ENCODE assay signal across 8 cellular contexts in genomic region chr10:114042895-114043531, GRCh38. TPM values are rescaled to one million over a fixed set of nuclear protein-coding genes. Genes with fewer than 3 reads are reported as not detected.
A peak's percentile ranks its signal among the peaks of the same experiment; 100 is the strongest.
DNase-seq lines count a peak whose midpoint lies in the region; ATAC-seq and TF ChIP-seq lines count a peak whose summit lies in the region.

No MANE protein-coding gene starts in this region.

- H4K20me1 ChIP-seq in neural progenitor cell (ENCODE audit: low read depth), result peaks cover 20% of the 10 kb centered on the region

- no peaks in the 10 kb centered on the region for H3K79me2 ChIP-seq in neural progenitor cell (ENCODE audit: low read depth)

- H3K27me3 Mint-ChIP-seq in activated CD4-positive, alpha-beta memory T cell treated with anti-CD3 and anti-CD28 coated beads, Interleukin-2, amount 10 ng/mL, durations not matched to agents 7 days and 5 days, result peaks cover 80% of the 10 kb centered on the region
- H3K27me3 Mint-ChIP-seq in neural progenitor cell (ENCODE audit: insufficient read depth, low read depth), result peaks cover 54% of the 10 kb centered on the region

- CTCF ChIA-PET in BJ (lab: Yijun Ruan, JAX), result interaction anchor here (0.6 to 0.7 kb wide), 2 partner anchors 134 to 221 kb away, joined by 3 to 4 read pairs; no protein-coding TSS in a partner anchor
- CTCF ChIA-PET in activated CD4-positive, alpha-beta memory T cell treated with anti-CD3 and anti-CD28 coated beads, Interleukin-2, amount 10 ng/mL, durations not matched to agents 7 days and 5 days (lab: Charles Lee), result interaction anchor here (0.7 to 1.2 kb wide), 3 partner anchors 18 to 58 kb away, joined by 3 to 4 read pairs (median 3); no protein-coding TSS in a partner anchor

- H3K36me3 Mint-ChIP-seq in activated CD4-positive, alpha-beta memory T cell treated with anti-CD3 and anti-CD28 coated beads, Interleukin-2, amount 10 ng/mL, durations not matched to agents 7 days and 5 days (ENCODE audit: low read depth), result no peaks in the 10 kb centered on the region
- no peaks in the 10 kb centered on the region for H3K36me3 Mint-ChIP-seq in neural progenitor cell

- TF ChIP-seq CTCF in BJ (IDR thresholded peaks at IDR 0.05; ENCODE audit: insufficient read depth, low read depth, low read length) (no peak), foreskin keratinocyte (conservative IDR thresholded peaks at IDR 0.05) (no peak), neural progenitor cell (IDR thresholded peaks at IDR 0.05) (no peak)

- POLR2A ChIA-PET in BJ (lab: Charles Lee), result no interaction called here
- POLR2A ChIA-PET in activated CD4-positive, alpha-beta memory T cell treated with anti-CD3 and anti-CD28 coated beads, Interleukin-2, amount 10 ng/mL, durations not matched to agents 7 days and 5 days (lab: Charles Lee), result interaction anchor here (1.8 kb wide), 1 partner anchor 82 kb away, joined by 6 read pairs; no protein-coding TSS in a partner anchor

- DNase-seq in BJ (ENCODE audit: low read depth), result no peak
- no peak for DNase-seq in activated CD4-positive, alpha-beta memory T cell treated with anti-CD3 and anti-CD28 coated beads, Interleukin-2, amount 10 ng/mL, durations not matched to agents 7 days and 5 days
- peak in 1 of 2 donors; percentile 55 for DNase-seq in foreskin keratinocyte
- DNase-seq in neural progenitor cell (ENCODE audit: low spot score), result peak; percentile 67
- no peak for DNase-seq in NCI-H446 treated with DMSO at 0.1 percent for 48 hours (lab: John Stamatoyannopoulos, UW)
- DNase-seq in NCI-H1694 (lab: John Stamatoyannopoulos, UW), result no peak

- peak; percentile 59 for ATAC-seq in GM18868 (IDR thresholded peaks at IDR 0.05; ENCODE audit: unreplicated experiment)
- peak; percentile 48 for ATAC-seq in foreskin keratinocyte

- H3K4me3 ChIP-seq in BJ (ENCODE audit: low read depth, low read length), result peak overlapping the region; percentile 47
- peak overlapping the region; percentile 61 for H3K4me3 ChIP-seq in HUES6 (ENCODE audit: low read depth, low read length)
- H3K4me3 ChIP-seq in neural progenitor cell, result peak overlapping the region; percentile 73

- 0 out of 2 replicates have a peak, but pooled peaks cover 3% of the 10 kb centered on the region for H3K9me3 ChIP-seq in HUES6 (ENCODE audit: control insufficient read depth, insufficient read depth, low read depth, low read length)
- no peaks in the 10 kb centered on the region for H3K9me3 ChIP-seq in neural progenitor cell (ENCODE audit: low read depth)

- H3K9ac ChIP-seq in HUES6 (ENCODE audit: low read length) (no peak overlapping the region), neural progenitor cell (no peak overlapping the region)

- peak overlapping the region; percentile 98 for H3K4me2 ChIP-seq in neural progenitor cell

- H3K4me1 Mint-ChIP-seq in activated CD4-positive, alpha-beta memory T cell treated with anti-CD3 and anti-CD28 coated beads, Interleukin-2, amount 10 ng/mL, durations not matched to agents 7 days and 5 days, result peaks cover 19% of the 10 kb centered on the region
- H3K4me1 Mint-ChIP-seq in neural progenitor cell, result peaks cover 13% of the 10 kb centered on the region

- H3K27ac ChIP-seq in HUES6 (ENCODE audit: low read depth, low read length) (no peak overlapping the region), foreskin keratinocyte (no peak overlapping the region), neural progenitor cell (no peak overlapping the region)

- H3K9me3 Mint-ChIP-seq in activated CD4-positive, alpha-beta memory T cell treated with anti-CD3 and anti-CD28 coated beads, Interleukin-2, amount 10 ng/mL, durations not matched to agents 7 days and 5 days, result no peaks in the 10 kb centered on the region
- H3K9me3 Mint-ChIP-seq in neural progenitor cell, result peaks cover 4% of the 10 kb centered on the region

- peak overlapping the region; percentile 85 for H2AFZ ChIP-seq in neural progenitor cell (replicated peaks)

- H3K27ac Mint-ChIP-seq in activated CD4-positive, alpha-beta memory T cell treated with anti-CD3 and anti-CD28 coated beads, Interleukin-2, amount 10 ng/mL, durations not matched to agents 7 days and 5 days, result no peak overlapping the region
- no peak overlapping the region for H3K27ac Mint-ChIP-seq in neural progenitor cell

- H3K4me3 Mint-ChIP-seq in activated CD4-positive, alpha-beta memory T cell treated with anti-CD3 and anti-CD28 coated beads, Interleukin-2, amount 10 ng/mL, durations not matched to agents 7 days and 5 days, result peak overlapping the region; percentile 51
- peak overlapping the region; percentile 80 for H3K4me3 Mint-ChIP-seq in neural progenitor cell

- H3F3A ChIP-seq in neural progenitor cell (ENCODE audit: low read depth), result peaks cover 9% of the 10 kb centered on the region

- H3K4me1 ChIP-seq in HUES6 (ENCODE audit: control insufficient read depth, insufficient read depth, low read length), result peaks cover 5% of the 10 kb centered on the region
- H3K4me1 ChIP-seq in foreskin keratinocyte, result no peaks in the 10 kb centered on the region
- H3K4me1 ChIP-seq in neural progenitor cell, result peaks cover 5% of the 10 kb centered on the region

- peaks cover 28% of the 10 kb centered on the region for H3K27me3 ChIP-seq in BJ (ENCODE audit: control insufficient read depth, insufficient read depth, low read length)
- peaks cover 87% of the 10 kb centered on the region for H3K27me3 ChIP-seq in HUES6 (ENCODE audit: control insufficient read depth, insufficient read depth, low read length)
- peaks cover 50% of the 10 kb centered on the region for H3K27me3 ChIP-seq in foreskin keratinocyte
- H3K27me3 ChIP-seq in neural progenitor cell, result peaks cover 94% of the 10 kb centered on the region

- H3K36me3 ChIP-seq in BJ (ENCODE audit: control insufficient read depth, insufficient read depth, low read length) (no peaks in the 10 kb centered on the region), HUES6 (ENCODE audit: control insufficient read depth, insufficient read depth, low read length) (no peaks in the 10 kb centered on the region), neural progenitor cell (no peaks in the 10 kb centered on the region)

RNA-seq across cellular contexts. Expression of gene ADRB1, which starts 0.7 kb away (rescaled TPM):
- not detected in 2 replicates for polyA plus RNA-seq in BJ (2011; rRNA removed)
- polyA minus RNA-seq in BJ (2011; rRNA and poly(A)+ RNA removed), result not detected in 2 replicates
- total RNA-seq in activated CD4-positive, alpha-beta memory T cell treated with anti-CD3 and anti-CD28 coated beads, Interleukin-2, amount 10 ng/mL, durations not matched to agents 7 days and 5 days, result under 1 TPM; 0.20 TPM
- total RNA-seq in foreskin keratinocyte, result 0.41 and 0.53 TPM in 2 replicates
- polyA plus RNA-seq in foreskin keratinocyte, result 0.22 and 0.42 TPM in 2 replicates
- 0.09 TPM in 1 of 2 replicates, not detected in the other for total RNA-seq in neural progenitor cell (ENCODE audit: low replicate concordance)
